ENCODE assay signal across 20 cellular contexts in genomic region chr11:113137735-113138529, GRCh38.
A peak's percentile ranks its signal among the peaks of the same experiment; 100 is the strongest.
DNase-seq lines count a peak whose midpoint lies in the region; ATAC-seq and TF ChIP-seq lines count a peak whose summit lies in the region.
"Had no signal": no experiment of that assay in that cellular context is flagged by ENCODE, and none has a peak within 500 bp of the region (broad histone marks: within the 10 kb centered on the region; RNA-seq: fewer than 3 reads in every experiment).

No MANE protein-coding gene starts in this region.

- DNase-seq in D341Med (ENCODE audit: low spot score), result peak; percentile 49
- DNase-seq in NCI-H2081 (lab: John Stamatoyannopoulos, UW), result peak; percentile 62 to 85
- peak; percentile 46 for DNase-seq in midbrain (lab: John Stamatoyannopoulos, UW)
- no peak for DNase-seq in SW480 (ENCODE audit: low spot score)
- no peak for DNase-seq in SIG-M5 treated with dmso at 0.1 percent for 504 hours (lab: John Stamatoyannopoulos, UW; ENCODE audit: unreplicated experiment)
- no peak for DNase-seq in islet precursor cell
- DNase-seq: activated CD8-positive, alpha-beta T cell treated with anti-CD3 and anti-CD28 coated beads, Interleukin-2, amount 10 ng/mL, durations not matched to agents 7 days and 5 days; activated naive CD4-positive, alpha-beta T cell treated with anti-CD3 and anti-CD28 coated beads, Interleukin-2, amount 50 U/mL, for 16 hours; activated T-cell treated with anti-CD3 and anti-CD28 coated beads, Interleukin-2, amount 50 U/mL, for 48 hours; CD8-positive, alpha-beta T cell; colonic mucosa; foreskin keratinocyte; HFFc6; left colon; NCI-H1694 treated with DMSO at 0.1 percent for 48 hours; stimulated activated CD4-positive, alpha-beta T cell treated with anti-CD3 and anti-CD28 coated beads, Interleukin-1b, Interleukin-23, amount 100 ng/mL, for 48 hours; WERI-Rb-1 had no signal

- ATAC-seq in SK-N-SH treated with all-trans-retinoic acid at 6 μM for 48 hours (no peak; the same call in 2 of the 3 replicates), GM19455 (IDR thresholded peaks at IDR 0.05; ENCODE audit: unreplicated experiment) (no peak)
- ATAC-seq: activated CD8-positive, alpha-beta T cell treated with anti-CD3 and anti-CD28 coated beads, Interleukin-2, amount 10 ng/mL, durations not matched to agents 7 days and 5 days; CD8-positive, alpha-beta T cell; foreskin keratinocyte; left colon; sciatic nerve had no signal

TF ChIP-seq in SK-N-SH treated with all-trans-retinoic acid at 6 μM for 48 hours, 23 proteins besides CTCF, POLR2A, EP300 and RAD21:
- TF ChIP-seq ZNF8 (CRISPR knock-in tag; IDR thresholded peaks at IDR 0.05) (no peak), ZNF565 (CRISPR knock-in tag; conservative IDR thresholded peaks at IDR 0.05; ENCODE audit: low read depth) (no peak), PPARA (CRISPR knock-in tag; IDR thresholded peaks at IDR 0.05; ENCODE audit: borderline replicate concordance) (no peak), OSR1 (CRISPR knock-in tag; IDR thresholded peaks at IDR 0.05) (no peak), POU6F1 (CRISPR knock-in tag; IDR thresholded peaks at IDR 0.05; ENCODE audit: borderline replicate concordance, low read depth) (no peak), ZFP3 (CRISPR knock-in tag; IDR thresholded peaks at IDR 0.05) (no peak), ISL1 (CRISPR knock-in tag; IDR thresholded peaks at IDR 0.05) (no peak), TCF4 (CRISPR knock-in tag; IDR thresholded peaks at IDR 0.05; ENCODE audit: borderline replicate concordance) (peak; percentile 59; the same call in 1 of the 2 replicates), RARB (CRISPR knock-in tag; IDR thresholded peaks at IDR 0.05) (no peak), ARNTL (CRISPR knock-in tag; IDR thresholded peaks at IDR 0.05; ENCODE audit: borderline replicate concordance, low read depth) (no peak), CSDC2 (CRISPR knock-in tag; IDR thresholded peaks at IDR 0.05) (no peak), GLIS3 (CRISPR knock-in tag; IDR thresholded peaks at IDR 0.05) (no peak), ZFP30 (CRISPR knock-in tag; IDR thresholded peaks at IDR 0.05) (no peak), ZNF70 (CRISPR knock-in tag; IDR thresholded peaks at IDR 0.05) (peak; percentile 81), SNAI2 (CRISPR knock-in tag; IDR thresholded peaks at IDR 0.05) (0 out of 2 replicates have a peak, but pooled peaks have one; percentile 28), ESRRG (CRISPR knock-in tag; IDR thresholded peaks at IDR 0.05) (no peak)

Comparison
In these comparisons a context has a peak if more than half of its experiments do, and no peak if none do; other contexts are left out.
1. DNase-seq: peak in D341Med (single experiment), NCI-H2081 (2 of 2) and midbrain (single experiment); none in SW480 (single experiment), SIG-M5 treated with dmso at 0.1 percent for 504 hours (single experiment) and islet precursor cell (single experiment).